Comparison of ENCODE assay signal across 8 cellular contexts in the genomic region with DNA sequence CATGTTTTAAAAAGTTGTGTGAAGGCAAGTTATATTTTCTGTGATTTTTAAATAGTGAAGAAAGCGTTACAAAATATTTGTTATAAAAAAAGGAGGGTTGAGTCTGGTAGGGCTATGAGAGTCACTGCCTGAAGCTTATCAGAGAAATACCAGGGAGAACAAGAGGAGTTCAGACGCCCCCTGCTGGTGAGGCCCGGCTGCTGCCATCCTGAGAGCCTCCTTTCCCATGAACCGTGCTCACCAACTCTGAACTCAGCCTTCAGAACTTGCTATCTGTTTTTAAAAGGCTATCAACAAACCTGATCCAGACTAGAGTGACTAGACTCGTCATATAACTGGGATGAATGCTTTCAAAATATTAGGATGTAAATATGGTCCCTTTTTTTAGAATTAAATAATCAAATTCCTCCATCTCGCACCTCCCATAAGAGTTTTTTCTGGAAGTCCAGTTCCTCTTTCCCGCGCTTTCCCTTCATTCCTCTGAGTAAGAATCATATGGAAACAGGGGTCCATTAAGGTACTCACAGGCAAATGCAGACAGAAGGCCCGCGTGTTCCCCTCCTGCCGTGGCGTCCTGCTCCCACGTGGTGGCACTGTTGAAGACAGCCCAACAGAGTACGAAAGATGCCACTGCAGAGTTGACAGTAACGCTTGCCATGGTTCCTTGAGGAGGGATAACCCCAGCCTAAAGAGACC. TPM values are rescaled to one million over a fixed set of nuclear protein-coding genes. Genes with fewer than 3 reads are reported as not detected.
A peak's percentile ranks its signal among the peaks of the same experiment; 100 is the strongest.
DNase-seq lines count a peak whose midpoint lies in the region; ATAC-seq, FAIRE-seq and TF ChIP-seq lines count a peak whose summit lies in the region.

No MANE protein-coding gene starts in this region.

- H3K4me1 ChIP-seq in ACC112 (ENCODE audit: control insufficient read depth, insufficient read depth, low read length, unreplicated experiment) (peaks cover 15% of the 10 kb centered on the region), mammary epithelial cell (ENCODE audit: insufficient read depth, low read length) (peaks cover 14% of the 10 kb centered on the region), keratinocyte (ENCODE audit: control insufficient read depth, extremely low read depth, insufficient read depth, low read length) (peaks cover 11% of the 10 kb centered on the region)

- H3K4me2 ChIP-seq in mammary epithelial cell (ENCODE audit: insufficient read depth, low read depth, low read length) (no peak overlapping the region), keratinocyte (ENCODE audit: control insufficient read depth, extremely low read depth, insufficient read depth, low read depth, low read length) (no peak overlapping the region)

- H3K9ac ChIP-seq in mammary epithelial cell (ENCODE audit: insufficient read depth, low read length) (no peak overlapping the region), keratinocyte (ENCODE audit: control insufficient read depth, extremely low read depth, insufficient read depth, low read length) (no peak overlapping the region)

- FAIRE-seq in keratinocyte (lab: Jason Lieb, UNC): peak; percentile 60

- no peaks in the 10 kb centered on the region for H3K9me3 ChIP-seq in WERI-Rb-1 (ENCODE audit: severe bottlenecking)
- H3K9me3 ChIP-seq in mammary epithelial cell (replicated peaks; ENCODE audit: insufficient read depth, low read length): no peaks in the 10 kb centered on the region
- H3K9me3 ChIP-seq in keratinocyte (ENCODE audit: control insufficient read depth, low read depth, low read length): no peaks in the 10 kb centered on the region

- H3K79me2 ChIP-seq in ACC112 (ENCODE audit: control insufficient read depth, insufficient read depth, low read length, unreplicated experiment) (no peaks in the 10 kb centered on the region), mammary epithelial cell (ENCODE audit: insufficient read depth, low read length) (no peaks in the 10 kb centered on the region), keratinocyte (ENCODE audit: control insufficient read depth, insufficient read depth, low read length) (no peaks in the 10 kb centered on the region)

- H4K20me1 ChIP-seq in mammary epithelial cell (ENCODE audit: insufficient read depth, low read length): no peaks in the 10 kb centered on the region
- no peaks in the 10 kb centered on the region for H4K20me1 ChIP-seq in keratinocyte (ENCODE audit: control insufficient read depth, extremely low read depth, insufficient read depth, low read length)

- BruUV-seq in mammary epithelial cell (replicated peaks; lab: Mats Ljungman, UMichigan): no TSS peak

- 44% methylated on average over 14 of the region's 15 CpGs for WGBS in mammary epithelial cell (ENCODE audit: low coverage, missing lambda C conversion rate)

- H3K27me3 ChIP-seq in ACC112 (ENCODE audit: insufficient read depth, low read length) (no peaks in the 10 kb centered on the region), WERI-Rb-1 (ENCODE audit: insufficient read depth, low read depth, severe bottlenecking) (no peaks in the 10 kb centered on the region), mammary epithelial cell (ENCODE audit: insufficient read depth, low read length) (no peaks in the 10 kb centered on the region), keratinocyte (ENCODE audit: control insufficient read depth, extremely low read depth, insufficient read depth, low read length) (no peaks in the 10 kb centered on the region)

- dilution Hi-C loops in mammary epithelial cell (cut with HindIII; ENCODE audit: low sequenced_read_pairs): no loop called here
- dilution Hi-C loops in keratinocyte (cut with MboI; ENCODE audit: extremely low pct_ligation_motif_present, low sequenced_read_pairs): no loop called here

- intact Hi-C loops in mammary epithelial cell (cut with micrococcal nuclease): loop anchor here (1.0 to 5.0 kb wide), 4 partner anchors 141 to 389 kb away; no protein-coding TSS in a partner anchor

- peak overlapping the region; percentile 34 for H2AFZ ChIP-seq in ACC112 (ENCODE audit: low read length, unreplicated experiment)
- no peak overlapping the region for H2AFZ ChIP-seq in mammary epithelial cell (ENCODE audit: low read depth, low read length)
- H2AFZ ChIP-seq in keratinocyte (ENCODE audit: control insufficient read depth, low read length): no peak overlapping the region

- TF ChIP-seq CTCF in WERI-Rb-1 (IDR thresholded peaks at IDR 0.05; ENCODE audit: low read depth, low read length) (peak; percentile 91), mammary epithelial cell (conservative IDR thresholded peaks at IDR 0.05 in 1 of 2, IDR thresholded peaks at IDR 0.05 in 1 of 2; ENCODE audit: extremely low read depth in 1 of 2, insufficient read depth in 1 of 2, low read depth in 1 of 2, low read length in 2 of 2) (peak; percentile 95 to 97), keratinocyte (optimal IDR thresholded peaks at IDR 0.05 in 1 of 3, IDR thresholded peaks at IDR 0.05 in 1 of 3, conservative IDR thresholded peaks at IDR 0.05 in 1 of 3; ENCODE audit: extremely low read depth in 1 of 3, insufficient read depth in 2 of 3, low read length in 3 of 3) (peak; percentile 89 to 96 (median 93))

- H3K36me3 ChIP-seq in ACC112 (ENCODE audit: insufficient read depth, low read length) (no peaks in the 10 kb centered on the region), WERI-Rb-1 (no peaks in the 10 kb centered on the region), mammary epithelial cell (ENCODE audit: insufficient read depth, low read length) (no peaks in the 10 kb centered on the region), keratinocyte (ENCODE audit: control insufficient read depth in 2 of 2, extremely low read depth in 1 of 2, insufficient read depth in 2 of 2, low read length in 2 of 2) (no peaks in the 10 kb centered on the region)

- CTCF ChIA-PET in mammary epithelial cell (lab: Charles Lee; ENCODE audit: low non-redundant PET): interaction anchor here (0.5 to 0.6 kb wide), 2 partner anchors 16 to 26 kb away, joined by 3 to 5 read pairs; a partner anchor contains a TSS

- no peaks in the 10 kb centered on the region for H3K9me1 ChIP-seq in keratinocyte (ENCODE audit: control insufficient read depth, extremely low read depth, insufficient read depth, low read length)

- in situ Hi-C loops in mammary epithelial cell (cut with MboI; ENCODE audit: low sequenced_read_pairs in 2 of 2): no loop called here

- H3K4me3 ChIP-seq in ACC112 (ENCODE audit: low read depth, low read length) (no peak overlapping the region), WERI-Rb-1 (ENCODE audit: low read depth, low read length) (peak overlapping the region; percentile 22), mammary epithelial cell (replicated peaks in 1 of 3; ENCODE audit: insufficient read depth in 1 of 3, low read depth in 2 of 3, low read length in 3 of 3) (no peak overlapping the region), keratinocyte (ENCODE audit: control insufficient read depth in 2 of 3, extremely low read depth in 1 of 3, insufficient read depth in 2 of 3, low read depth in 1 of 3, low read length in 3 of 3) (no peak overlapping the region)

- H3K27ac ChIP-seq in ACC112 (ENCODE audit: low read depth, low read length) (no peak overlapping the region), WERI-Rb-1 (peak overlapping the region; percentile 64), mammary epithelial cell (ENCODE audit: insufficient read depth, low read depth, low read length) (no peak overlapping the region), keratinocyte (ENCODE audit: control insufficient read depth, insufficient read depth, low read length) (no peak overlapping the region)

- peak; percentile 26 for DNase-seq in NCI-H2171 (lab: John Stamatoyannopoulos, UW)
- DNase-seq in WERI-Rb-1: peak; percentile 88
- DNase-seq in mammary epithelial cell: peak; percentile 43
- DNase-seq in keratinocyte (ENCODE audit: low read depth, low spot score): peak; percentile 7
- peak; percentile 74 for DNase-seq in stimulated activated CD4-positive, alpha-beta T cell treated with anti-CD3 and anti-CD28 coated beads, Interleukin-1b, Interleukin-23, amount 100 ng/mL, for 48 hours

- peak; percentile 78 for ATAC-seq in GM18519 (IDR thresholded peaks at IDR 0.05; ENCODE audit: low FRiP score, unreplicated experiment)
- ATAC-seq in HG03064 (IDR thresholded peaks at IDR 0.05; ENCODE audit: low read depth, unreplicated experiment): peak; percentile 81

RNA-seq across cellular contexts. Expression of a gene that starts 26.2 kb away (rescaled TPM):
- 1 to 10 TPM; 5.2 to 8.0 TPM for total RNA-seq in mammary epithelial cell
- polyA plus RNA-seq in mammary epithelial cell (1.3 TPM), keratinocyte (0.77 to 2.4 TPM (median 1.7 TPM) in 3 replicates)
- polyA minus RNA-seq in mammary epithelial cell (1.4 TPM), keratinocyte (1.2 to 3.8 TPM (median 2.2 TPM) in 3 replicates)
- polyA plus RNA-seq in keratinocyte (2011; ENCODE audit: low read depth): 1.3 TPM
- polyA plus RNA-seq in keratinocyte (2011; cell fraction: cytosol; rRNA removed): 1.2 and 2.1 TPM in 2 replicates
- 1.8 TPM in 2 replicates for polyA plus RNA-seq in keratinocyte (2011; cell fraction: nucleus; rRNA removed)
- polyA plus RNA-seq in keratinocyte (2012; ENCODE audit: low replicate concordance): 0.58 and 2.8 TPM in 2 replicates
- 1.3 TPM for polyA minus RNA-seq in keratinocyte (2011; cell fraction: cytosol; rRNA and poly(A)+ RNA removed)
- polyA minus RNA-seq in keratinocyte (2011; cell fraction: nucleus; rRNA and poly(A)+ RNA removed): 1.7 and 3.8 TPM in 2 replicates

Comparison
In these comparisons a context has a peak if more than half of its experiments do, and no peak if none do; other contexts are left out.
1. DNase-seq: peak in every context shown above with its lines; median percentile 88 in WERI-Rb-1; 74 in stimulated activated CD4-positive, alpha-beta T cell treated with anti-CD3 and anti-CD28 coated beads, Interleukin-1b, Interleukin-23, amount 100 ng/mL, for 48 hours; 43 in mammary epithelial cell; 26 in NCI-H2171; 7 in keratinocyte.